In genomic region chr17:64506201-64506575, GRCh38 we compare ENCODE assay signal across 8 cellular contexts. TPM values are rescaled to one million over a fixed set of nuclear protein-coding genes. Genes with fewer than 3 reads are reported as not detected.
DNase-seq lines count a peak whose midpoint lies in the region; ATAC-seq and TF ChIP-seq lines count a peak whose summit lies in the region.

Gene DDX5, minus strand, starts transcription at chr17:64506289. Its CDS starts 170 bp downstream, at chr17:64506119.

- peaks cover 64 to 78% (median 67%) of the 10 kb centered on the region in 3 donors for H3K4me1 Mint-ChIP-seq in T-cell

- H3K36me3 ChIP-seq in adipocyte (ENCODE audit: control insufficient read depth, insufficient read depth, low read length, severe bottlenecking), result peaks cover 55% of the 10 kb centered on the region
- peaks cover 10 to 66% (median 62%) of the 10 kb centered on the region in 9 donors for H3K36me3 ChIP-seq in heart left ventricle
- H3K36me3 ChIP-seq in transverse colon, result peaks cover 0 to 44% (median 24%) of the 10 kb centered on the region in 4 donors

- CTCF ChIA-PET in T-cell (lab: Charles Lee), result interaction anchor here (0.6 to 2.4 kb wide), 6 partner anchors 9 to 808 kb away, joined by 3 to 31 read pairs (median 6); partner anchors contain the start of genes POLG2 (in 1 of the 2) and TEX2 (in 1 of the 2)

- peak; percentile 99 for DNase-seq in GM12865 (ENCODE audit: low read depth)
- peak; percentile 98 for DNase-seq in NCI-H146 (lab: John Stamatoyannopoulos, UW)
- peak in 33 of 34 experiments; percentile 91 to 98 (median 96) for DNase-seq in T-cell
- DNase-seq in adipocyte (ENCODE audit: low read depth), result peak; percentile 97
- peak; percentile 98 to 99 (median 98) for DNase-seq in heart left ventricle
- peak; percentile 92 for DNase-seq in pons (ENCODE audit: low spot score)
- peak; percentile 99 for DNase-seq in transverse colon

- no peak for TF ChIP-seq EP300 in transverse colon (IDR thresholded peaks at IDR 0.05; ENCODE audit: low read depth)

- TF ChIP-seq POLR2A in heart left ventricle (IDR thresholded peaks at IDR 0.05) (peak in 1 of 2 donors; percentile 89), transverse colon (IDR thresholded peaks at IDR 0.05) (peak; percentile 99)

- no peaks in the 10 kb centered on the region for H3K9me3 ChIP-seq in adipocyte (ENCODE audit: control insufficient read depth, low read length)
- no peaks in the 10 kb centered on the region for H3K9me3 ChIP-seq in heart left ventricle
- H3K9me3 ChIP-seq in transverse colon, result no peaks in the 10 kb centered on the region

- H3K9ac ChIP-seq in adipocyte (ENCODE audit: low read length), result peak within 1 kb of the TSS; percentile 100

- H3K9me3 Mint-ChIP-seq in T-cell, result no peaks in the 10 kb centered on the region

- H3K4me3 Mint-ChIP-seq in T-cell, result peak within 1 kb of the TSS; percentile 97 to 100 (median 100)

- WGBS in heart left ventricle, 4 donors, result 0% methylated on average over 18 to 31 of the region's 31 CpGs
- 0% methylated on average over 30 of the region's 31 CpGs; no CpG with 5 or more reads in 1 of the 2 donors for WGBS in transverse colon (ENCODE audit: low coverage in 1 of 2), 2 donors

- H3K27ac ChIP-seq in heart left ventricle, result peak within 1 kb of the TSS; percentile 96 to 100 (median 99)
- H3K27ac ChIP-seq in transverse colon, result peak within 1 kb of the TSS; percentile 99 to 100 (median 100)

- H3K4me1 ChIP-seq in adipocyte (ENCODE audit: control insufficient read depth, insufficient read depth, low read length) (peaks cover 41% of the 10 kb centered on the region), heart left ventricle (peaks cover 14 to 60% (median 56%) of the 10 kb centered on the region in 12 donors), transverse colon (peaks cover 27 to 57% (median 35%) of the 10 kb centered on the region in 4 donors)

- H3K36me3 Mint-ChIP-seq in T-cell, result peaks cover 62% of the 10 kb centered on the region

- intact Hi-C loops in heart left ventricle (cut with DNase I), result loop anchor here in 2 of 10 donors (5.0 to 10.0 kb wide), 4 partner anchors 201 to 681 kb away; partner anchors contain the start of genes FTSJ3 (in 1 of the 2) and PSMC5 (in 1 of the 2)
- intact Hi-C loops in transverse colon (cut with DNase I; ENCODE audit: low total_unique reads), result no loop called here

- H3K4me3 ChIP-seq in GM12865 (ENCODE audit: low read depth, low read length) (peak within 1 kb of the TSS; percentile 100), adipocyte (ENCODE audit: low read length) (peak within 1 kb of the TSS; percentile 93), heart left ventricle (peak within 1 kb of the TSS; percentile 77 to 99 (median 88)), transverse colon (peak within 1 kb of the TSS; percentile 78 to 95 (median 92))

- no peaks in the 10 kb centered on the region for H3K27me3 ChIP-seq in adipocyte (replicated peaks; ENCODE audit: control insufficient read depth, insufficient read depth, low read length)
- no peaks in the 10 kb centered on the region for H3K27me3 ChIP-seq in heart left ventricle
- H3K27me3 ChIP-seq in transverse colon, result no peaks in the 10 kb centered on the region

- in situ Hi-C loops in transverse colon (cut with MboI; ENCODE audit: low pct_ligation_motif_present in 1 of 4, low pct_unique_long_range_greater_than_20kb in 1 of 4, low sequenced_read_pairs in 3 of 4), result no loop called here

- ATAC-seq in HG02763 (IDR thresholded peaks at IDR 0.05; ENCODE audit: unreplicated experiment), result peak; percentile 47
- peak; percentile 66 to 71 (median 68) for ATAC-seq in T-cell (replicated peaks in 1 of 4)
- ATAC-seq in heart left ventricle, result peak; percentile 79 to 88 (median 83)

- H3K27ac Mint-ChIP-seq in T-cell, result peak within 1 kb of the TSS; percentile 99 to 100

- POLR2A ChIA-PET in T-cell (lab: Charles Lee), result interaction anchor here (0.5 to 3.6 kb wide), 16 partner anchors 9 to 733 kb away, joined by 3 to 72 read pairs (median 6); partner anchors contain the start of genes POLG2 (in 2 of the 2) and ICAM2 (in 1 of the 2)

- TF ChIP-seq CTCF in GM12865 (IDR thresholded peaks at IDR 0.05; ENCODE audit: insufficient read depth, low read depth, low read length, missing control alignments) (no peak), heart left ventricle (IDR thresholded peaks at IDR 0.05) (no peak), transverse colon (IDR thresholded peaks at IDR 0.05) (no peak)

- H3K27me3 Mint-ChIP-seq in T-cell, result no peaks in the 10 kb centered on the region

RNA-seq across cellular contexts. Expression of gene DDX5, which starts in this region (rescaled TPM):
- 1,000 to 10,000 TPM; 1,461 to 3,147 (median 1,608) TPM for total RNA-seq in T-cell
- 100 to 1,000 TPM; 183 to 521 (median 332) TPM for total RNA-seq in heart left ventricle
- polyA plus RNA-seq in heart left ventricle, result 100 to 1,000 TPM; 254 to 382 TPM
- total RNA-seq in transverse colon, result 1,000 to 10,000 TPM in 1 of 4 donors, 100 to 1,000 TPM in 3; 451 to 1,221 (median 694) TPM

Comparison
In these comparisons a context has a peak if more than half of its experiments do, and no peak if none do; other contexts are left out.
1. Peak in every context shown above with its lines: DNase-seq, ATAC-seq, H3K4me3 ChIP-seq and H3K27ac ChIP-seq.